Comparison of ENCODE assay signal across 15 cellular contexts in the genomic region with DNA sequence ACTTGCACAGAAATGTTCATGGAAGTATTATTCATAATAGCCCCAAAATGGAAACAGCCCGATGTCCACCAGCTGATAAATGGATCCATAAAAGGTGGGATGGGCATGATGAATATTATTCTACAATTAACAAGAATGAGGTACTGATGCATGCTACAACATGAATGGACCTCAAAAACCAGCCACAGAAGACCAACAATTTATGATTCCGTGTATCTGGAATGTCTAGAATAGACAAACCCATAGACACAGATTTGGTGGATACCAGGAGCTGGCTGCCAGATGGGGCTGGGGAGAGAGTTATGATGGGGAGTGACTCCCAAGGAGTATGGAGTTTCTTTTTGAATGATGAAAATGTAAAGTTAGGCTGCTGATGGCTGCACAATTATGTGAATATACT. TPM values are rescaled to one million over a fixed set of nuclear protein-coding genes. Genes with fewer than 3 reads are reported as not detected.
DNase-seq lines count a peak whose midpoint lies in the region; ATAC-seq and TF ChIP-seq lines count a peak whose summit lies in the region.
"Had no signal": no experiment of that assay in that cellular context is flagged by ENCODE, and none has a peak within 500 bp of the region (broad histone marks: within the 10 kb centered on the region; RNA-seq: fewer than 3 reads in every experiment).

No MANE protein-coding gene starts in this region.

- H3K27me3 Mint-ChIP-seq in Calu3 (ENCODE audit: unreplicated experiment) = no peaks in the 10 kb centered on the region
- H3K27me3 Mint-ChIP-seq in effector memory CD8-positive, alpha-beta T cell = peaks cover 0 to 20% of the 10 kb centered on the region in 2 donors

- BruUV-seq in Calu3 (replicated peaks; lab: Mats Ljungman, UMichigan) = no TSS peak

- peaks cover 0 to 49% (median 43%) of the 10 kb centered on the region in 4 donors for H3K4me1 ChIP-seq in sigmoid colon

- 88 to 90% methylated on average over 2 of the region's 2 CpGs for WGBS in sigmoid colon, 2 donors

- peak overlapping the region in 3 of 4 donors; percentile 95 to 98 (median 98) for H3K27ac ChIP-seq in sigmoid colon
- H3K27ac ChIP-seq: pancreas, SJCRH30 had no signal

- no peak for TF ChIP-seq EP300 in sigmoid colon (IDR thresholded peaks at IDR 0.05)

- no peak for TF ChIP-seq POLR2A in sigmoid colon (IDR thresholded peaks at IDR 0.05)

- intact Hi-C loops in Calu3 (cut with micrococcal nuclease; ENCODE audit: unreplicated experiment) = no loop called here
- intact Hi-C loops in sigmoid colon (cut with DNase I) = no loop called here

- peaks cover 40% of the 10 kb centered on the region for H3K36me3 Mint-ChIP-seq in Calu3 (ENCODE audit: insufficient read depth, unreplicated experiment)
- H3K36me3 Mint-ChIP-seq in effector memory CD8-positive, alpha-beta T cell (ENCODE audit: insufficient read depth) = peaks cover 3% of the 10 kb centered on the region

- no peaks in the 10 kb centered on the region for H3K9me3 Mint-ChIP-seq in Calu3 (ENCODE audit: low read depth, unreplicated experiment)
- H3K9me3 Mint-ChIP-seq in effector memory CD8-positive, alpha-beta T cell = no peaks in the 10 kb centered on the region
- H3K9me3 Mint-ChIP-seq: CD8-positive, alpha-beta T cell had no signal

- H3K27ac Mint-ChIP-seq in Calu3 (ENCODE audit: unreplicated experiment) = peak overlapping the region; percentile 53
- no peak overlapping the region for H3K27ac Mint-ChIP-seq in effector memory CD8-positive, alpha-beta T cell
- H3K27ac Mint-ChIP-seq: CD8-positive, alpha-beta T cell had no signal

- H3K9me3 ChIP-seq in sigmoid colon = no peaks in the 10 kb centered on the region
- H3K9me3 ChIP-seq: pancreas, SJCRH30, upper lobe of left lung had no signal

- no peak overlapping the region for H3K4me3 Mint-ChIP-seq in Calu3 (ENCODE audit: low read depth, unreplicated experiment)
- H3K4me3 Mint-ChIP-seq in effector memory CD8-positive, alpha-beta T cell = no peak overlapping the region
- H3K4me3 Mint-ChIP-seq: CD8-positive, alpha-beta T cell had no signal

- ATAC-seq in effector memory CD8-positive, alpha-beta T cell (replicated peaks) = no peak
- ATAC-seq: CD8-positive, alpha-beta T cell; pancreas had no signal

- H3K4me1 Mint-ChIP-seq in Calu3 (ENCODE audit: low read depth, unreplicated experiment) = peaks cover 41% of the 10 kb centered on the region
- peaks cover 17 to 25% of the 10 kb centered on the region in 2 donors for H3K4me1 Mint-ChIP-seq in effector memory CD8-positive, alpha-beta T cell (ENCODE audit: low read depth in 2 of 2)

- DNase-seq in Calu3 (no peak), NCI-H226 (peak; percentile 74), fibroblast of mammary gland (ENCODE audit: low read depth) (peak; percentile 58), sigmoid colon (no peak), hippocampal formation (lab: John Stamatoyannopoulos, UW) (no peak), HuH-7.5 (ENCODE audit: low spot score) (no peak), NCI-H2081 (lab: John Stamatoyannopoulos, UW) (no peak)
- no peak for DNase-seq in effector memory CD8-positive, alpha-beta T cell
- DNase-seq: activated gamma-delta T cell; caudate nucleus; CD8-positive, alpha-beta T cell; midbrain; SJCRH30; upper lobe of left lung had no signal

- H3K36me3 ChIP-seq in sigmoid colon = no peaks in the 10 kb centered on the region
- H3K36me3 ChIP-seq: pancreas, SJCRH30 had no signal

- CTCF ChIA-PET in Calu3 (lab: Charles Lee) = interaction anchor here (0.5 kb wide), 1 partner anchor 1518 kb away, joined by 5 read pairs; no protein-coding TSS in a partner anchor

- H3K27me3 ChIP-seq in sigmoid colon = no peaks in the 10 kb centered on the region
- H3K27me3 ChIP-seq: pancreas, SJCRH30, upper lobe of left lung had no signal

- TF ChIP-seq CTCF in Calu3 (IDR thresholded peaks at IDR 0.05; ENCODE audit: unreplicated experiment) (no peak), fibroblast of mammary gland (conservative IDR thresholded peaks at IDR 0.05; ENCODE audit: control insufficient read depth, insufficient read depth, low read depth, low read length) (no peak), sigmoid colon (IDR thresholded peaks at IDR 0.05) (no peak)

- H3K4me3 ChIP-seq in fibroblast of mammary gland (ENCODE audit: control insufficient read depth, low read depth, low read length) (no peak overlapping the region), sigmoid colon (no peak overlapping the region)
- H3K4me3 ChIP-seq: pancreas, SJCRH30, upper lobe of left lung had no signal

RNA-seq across cellular contexts. Expression of gene NAGLU, which starts 10.8 kb away (rescaled TPM):
- total RNA-seq in Calu3 (2022) = 53.8 and 59.1 TPM in 2 replicates
- total RNA-seq in sigmoid colon = 10 to 100 TPM; 35.2 to 52.6 (median 45.0) TPM
- 10 to 100 TPM in 2 of 3 donors, 1 to 10 TPM in 1; 9.7 to 33.2 (median 12.6) TPM for polyA plus RNA-seq in sigmoid colon

RNA-seq across cellular contexts. Expression of gene HSD17B1, which starts 27.5 kb away (rescaled TPM):
- total RNA-seq in Calu3 (2022) = 0.88 and 1.0 TPM in 2 replicates
- 1 to 10 TPM in 2 of 4 donors, under 1 TPM in 2; 0.16 to 5.3 (median 0.86) TPM for total RNA-seq in sigmoid colon
- polyA plus RNA-seq in sigmoid colon = 1 to 10 TPM; 1.2 to 1.7 (median 1.4) TPM

RNA-seq across cellular contexts. Expression of gene COASY, which starts 36.7 kb away (rescaled TPM):
- 159 and 163 TPM in 2 replicates for total RNA-seq in Calu3 (2022)
- 10 to 100 TPM; 14.3 to 17.5 (median 16.3) TPM for total RNA-seq in sigmoid colon
- polyA plus RNA-seq in sigmoid colon = 10 to 100 TPM; 48.0 to 98.9 (median 80.7) TPM

RNA-seq across cellular contexts. Expression of gene MLX, which starts 41.7 kb away (rescaled TPM):
- total RNA-seq in Calu3 (2022) (65.0 and 69.8 TPM in 2 replicates), sigmoid colon (10 to 100 TPM; 24.7 to 50.5 (median 30.8) TPM)
- polyA plus RNA-seq in sigmoid colon = 100 to 1,000 TPM in 1 of 3 donors, 10 to 100 TPM in 2; 77.1 to 129 (median 97.9) TPM

RNA-seq across cellular contexts. Expression of gene PSMC3IP, which starts 52.3 kb away (rescaled TPM):
- 31.8 and 32.4 TPM in 2 replicates for total RNA-seq in Calu3 (2022)
- 10 to 100 TPM in 1 of 4 donors, 1 to 10 TPM in 3; 4.6 to 10.3 (median 5.7) TPM for total RNA-seq in sigmoid colon
- polyA plus RNA-seq in sigmoid colon = 1 to 10 TPM; 2.3 to 5.8 (median 2.4) TPM

Comparison
In these comparisons a context has a peak if more than half of its experiments do, and no peak if none do; other contexts are left out.
1. DNase-seq: peak in NCI-H226 (single experiment) and fibroblast of mammary gland (single experiment); none in Calu3 (single experiment), sigmoid colon (single experiment), hippocampal formation (0 of 2), effector memory CD8-positive, alpha-beta T cell (0 of 3), HuH-7.5 (single experiment) and NCI-H2081 (0 of 2).